Comparison of ENCODE assay signal across 1 cellular context in genomic region chr3:125013095-125013494, GRCh38.
TF ChIP-seq lines count a peak whose summit lies in the region.

No MANE protein-coding gene starts in this region.

TF ChIP-seq in HEK293, 187 proteins besides CTCF, POLR2A, EP300 and RAD21:
- TF ChIP-seq ZNF658 (tag by site-specific recombination; IDR thresholded peaks at IDR 0.05): no peak
- no peak for TF ChIP-seq ZBTB11 (tag by site-specific recombination; conservative IDR thresholded peaks at IDR 0.05; ENCODE audit: low read depth)
- no peak for TF ChIP-seq ZNF692 (tag by site-specific recombination; IDR thresholded peaks at IDR 0.05)
- TF ChIP-seq SALL2 (tag by site-specific recombination; IDR thresholded peaks at IDR 0.05; ENCODE audit: borderline replicate concordance): no peak
- no peak for TF ChIP-seq ZSCAN16 (tag by site-specific recombination; IDR thresholded peaks at IDR 0.05)
- TF ChIP-seq OVOL3 (tag by site-specific recombination; IDR thresholded peaks at IDR 0.05): no peak
- 0 out of 2 replicates have a peak, but pooled peaks have one; percentile 8 for TF ChIP-seq ATF2 (tag by site-specific recombination; IDR thresholded peaks at IDR 0.05; ENCODE audit: low read depth)
- TF ChIP-seq ZNF169 (tag by site-specific recombination; IDR thresholded peaks at IDR 0.05): no peak
